Comparison of ENCODE assay signal across 1 cellular context in the genomic region with DNA sequence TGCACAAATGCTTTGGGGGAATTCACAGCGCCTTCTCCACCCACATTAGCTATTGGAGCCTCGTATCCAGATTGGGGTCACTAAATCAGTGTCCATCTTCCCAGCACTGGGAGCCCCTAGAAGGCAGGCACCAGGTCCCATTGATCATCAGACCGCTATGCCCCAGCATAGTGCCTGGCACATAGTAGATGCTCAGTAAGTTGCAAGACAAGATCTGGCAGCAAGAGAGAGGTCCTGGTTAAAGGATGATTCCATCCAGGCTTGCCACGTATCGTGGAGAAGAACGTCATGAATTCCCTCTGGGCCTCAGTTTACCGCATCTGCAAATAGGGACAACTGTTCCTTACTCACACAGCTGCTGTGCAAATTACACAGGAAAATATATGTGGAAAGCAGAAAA.
TF ChIP-seq lines count a peak whose summit lies in the region.

No MANE protein-coding gene starts in this region.

TF ChIP-seq in GM23338, 12 proteins besides CTCF, POLR2A, EP300 and RAD21 (continued from another document):
- TF ChIP-seq ZNF462 (CRISPR knock-in tag; IDR thresholded peaks at IDR 0.05) (no peak), ZNF331 (CRISPR knock-in tag; IDR thresholded peaks at IDR 0.05; ENCODE audit: low read depth) (no peak), POLR2AphosphoS5 (IDR thresholded peaks at IDR 0.05; ENCODE audit: low read depth) (no peak)
